ENCODE assay signal across 10 cellular contexts in the genomic region with DNA sequence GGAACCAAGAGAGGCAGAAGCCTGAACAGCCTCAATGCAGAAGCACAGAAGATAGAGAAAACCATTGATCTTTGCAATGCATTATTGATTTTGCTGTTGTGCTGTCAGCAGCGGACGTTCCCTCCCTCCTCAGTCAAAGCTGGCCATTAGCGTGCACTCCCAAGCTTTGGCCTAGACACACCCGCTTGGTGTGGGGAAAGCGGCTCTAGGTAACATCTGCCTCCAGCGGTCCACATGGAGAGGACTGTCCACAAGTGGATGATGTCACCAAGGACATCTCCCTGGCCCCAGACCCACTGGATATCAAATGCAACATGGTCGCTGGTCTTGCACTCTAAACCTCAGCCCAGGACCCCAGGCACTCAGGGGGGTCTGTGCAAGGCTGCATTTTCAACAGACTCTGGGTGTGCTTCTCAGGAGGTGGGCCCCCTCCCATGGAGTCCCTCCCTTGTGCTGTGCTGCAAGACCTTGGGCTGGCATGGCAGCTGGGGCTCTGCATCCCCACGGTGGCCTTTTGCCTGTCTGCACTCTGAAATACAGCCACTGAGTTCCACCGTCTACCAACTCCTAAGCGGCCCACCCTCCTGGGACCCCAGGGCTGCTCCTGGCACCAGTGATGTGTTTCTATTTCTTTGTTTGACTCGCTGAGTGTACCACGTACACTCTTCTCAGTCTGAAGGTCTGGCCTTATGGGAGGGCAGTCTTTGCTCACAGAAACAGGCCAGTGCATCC. TPM values are rescaled to one million over a fixed set of nuclear protein-coding genes. Genes with fewer than 3 reads are reported as not detected.
A peak's percentile ranks its signal among the peaks of the same experiment; 100 is the strongest.
DNase-seq lines count a peak whose midpoint lies in the region; ATAC-seq and TF ChIP-seq lines count a peak whose summit lies in the region.
"Had no signal": no experiment of that assay in that cellular context is flagged by ENCODE, and none has a peak within 500 bp of the region (broad histone marks: within the 10 kb centered on the region; RNA-seq: fewer than 3 reads in every experiment).

No MANE protein-coding gene starts in this region.

- H3K4me3 Mint-ChIP-seq in progenitor cell of endocrine pancreas (ENCODE audit: low read depth): peak overlapping the region; percentile 82

- H3K27me3 ChIP-seq in GM06990 (replicated peaks; ENCODE audit: control insufficient read depth, insufficient read depth, low read length) (no peaks in the 10 kb centered on the region), Loucy (ENCODE audit: insufficient read depth, low read length, poor library complexity, severe bottlenecking) (no peaks in the 10 kb centered on the region), body of pancreas (no peaks in the 10 kb centered on the region)
- H3K27me3 ChIP-seq in effector memory CD4-positive, alpha-beta T cell (replicated peaks; ENCODE audit: control insufficient read depth, insufficient read depth, low read length, poor library complexity, severe bottlenecking): no peaks in the 10 kb centered on the region
- H3K27me3 ChIP-seq: heart left ventricle had no signal

- H3K9me3 Mint-ChIP-seq in progenitor cell of endocrine pancreas (ENCODE audit: low read depth): no peaks in the 10 kb centered on the region

- H3K27me3 Mint-ChIP-seq in progenitor cell of endocrine pancreas: peaks cover under 1% of the 10 kb centered on the region

- 76 to 86% methylated on average over 11 to 12 of the region's 12 CpGs for WGBS in body of pancreas, 2 donors

- no peaks in the 10 kb centered on the region for H3F3A ChIP-seq in Loucy (ENCODE audit: low read depth)

- H3K9me2 ChIP-seq in Loucy (replicated peaks; ENCODE audit: low read depth, low read length): no peaks in the 10 kb centered on the region

- peak overlapping the region; percentile 85 for H3K4me2 ChIP-seq in Loucy (ENCODE audit: low read depth, low read length, poor library complexity, severe bottlenecking)

- no peaks in the 10 kb centered on the region for H3K36me3 Mint-ChIP-seq in progenitor cell of endocrine pancreas (ENCODE audit: insufficient read depth)

- H3K4me1 Mint-ChIP-seq in progenitor cell of endocrine pancreas (ENCODE audit: low read depth): peaks cover 35% of the 10 kb centered on the region

- no peak for TF ChIP-seq POLR2A in body of pancreas (IDR thresholded peaks at IDR 0.05)

- H3K9me3 ChIP-seq in Loucy (ENCODE audit: insufficient read depth, low read depth, low read length) (no peaks in the 10 kb centered on the region), body of pancreas (no peaks in the 10 kb centered on the region)
- no peaks in the 10 kb centered on the region for H3K9me3 ChIP-seq in effector memory CD4-positive, alpha-beta T cell (ENCODE audit: control insufficient read depth, low read length)
- H3K9me3 ChIP-seq: heart left ventricle had no signal

- H3K79me2 ChIP-seq in Loucy (ENCODE audit: insufficient read depth, low read length): peaks cover 85% of the 10 kb centered on the region

- peaks cover 70% of the 10 kb centered on the region for H3K4me1 ChIP-seq in Loucy (ENCODE audit: insufficient read depth, low read length, poor library complexity, severe bottlenecking)
- peaks cover 70% of the 10 kb centered on the region for H3K4me1 ChIP-seq in effector memory CD4-positive, alpha-beta T cell (ENCODE audit: control insufficient read depth, insufficient read depth, low read length, poor library complexity, severe bottlenecking)
- peaks cover 14% of the 10 kb centered on the region for H3K4me1 ChIP-seq in body of pancreas

- no peak overlapping the region for H2AFZ ChIP-seq in Loucy (ENCODE audit: low read length)

- H3K9ac ChIP-seq in Loucy (ENCODE audit: low read depth, low read length, poor library complexity, severe bottlenecking): peak overlapping the region; percentile 89

- no peak for ATAC-seq in body of pancreas

- H3K4me3 ChIP-seq in GM06990 (replicated peaks; ENCODE audit: low read depth, low read length) (peak overlapping the region; percentile 65), Loucy (ENCODE audit: low read length, poor library complexity, severe bottlenecking) (peak overlapping the region; percentile 93), body of pancreas (no peak overlapping the region)
- peak overlapping the region; percentile 58 for H3K4me3 ChIP-seq in effector memory CD4-positive, alpha-beta T cell (ENCODE audit: insufficient read depth, low read depth, low read length, poor library complexity, severe bottlenecking)

- DNase-seq in GM06990 (ENCODE audit: extremely low read depth, insufficient read length) (no peak), progenitor cell of endocrine pancreas (ENCODE audit: low spot score, unreplicated experiment) (no peak), body of pancreas (no peak), NCI-H526 (lab: John Stamatoyannopoulos, UW) (no peak), cortex of kidney (lab: John Stamatoyannopoulos, UW) (no peak)
- no peak for DNase-seq in effector memory CD4-positive, alpha-beta T cell
- DNase-seq in stimulated activated CD4-positive, alpha-beta T cell treated with anti-CD3 and anti-CD28 coated beads, Interleukin-15, amount 100 ng/mL, for 24 hours: no peak
- DNase-seq: SHP77 treated with DMSO at 0.1 percent for 48 hours had no signal

- TF ChIP-seq CTCF in GM06990 (IDR thresholded peaks at IDR 0.05; ENCODE audit: insufficient read depth, low read length, poor library complexity, severe bottlenecking) (no peak), Loucy (conservative IDR thresholded peaks at IDR 0.05; ENCODE audit: low read length) (no peak), progenitor cell of endocrine pancreas (IDR thresholded peaks at IDR 0.05; ENCODE audit: unreplicated experiment) (no peak), body of pancreas (IDR thresholded peaks at IDR 0.05) (no peak)

- intact Hi-C loops in body of pancreas (cut with DNase I): no loop called here

- peak overlapping the region; percentile 62 for H3K27ac ChIP-seq in effector memory CD4-positive, alpha-beta T cell (ENCODE audit: insufficient read depth, low read length, poor library complexity, severe bottlenecking)
- no peak overlapping the region for H3K27ac ChIP-seq in body of pancreas

- H3K36me3 ChIP-seq in GM06990 (ENCODE audit: control insufficient read depth, insufficient read depth, low read length): no peaks in the 10 kb centered on the region; the same call in 1 of the 2 replicates
- no peaks in the 10 kb centered on the region; the same call in 1 of the 2 replicates for H3K36me3 ChIP-seq in Loucy (ENCODE audit: insufficient read depth, low read length)
- H3K36me3 ChIP-seq in effector memory CD4-positive, alpha-beta T cell (ENCODE audit: control insufficient read depth, insufficient read depth, low read length): no peaks in the 10 kb centered on the region
- no peaks in the 10 kb centered on the region for H3K36me3 ChIP-seq in body of pancreas (replicated peaks in 1 of 2; ENCODE audit: insufficient read depth in 1 of 2, low read depth in 2 of 2)
- H3K36me3 ChIP-seq: heart left ventricle had no signal

- peak overlapping the region; percentile 82 for H3K27ac Mint-ChIP-seq in progenitor cell of endocrine pancreas

- peaks cover 61% of the 10 kb centered on the region for H4K20me1 ChIP-seq in Loucy (ENCODE audit: insufficient read depth, low read length, poor library complexity, severe bottlenecking)

RNA-seq across cellular contexts. Expression of a gene that starts 1.9 kb away (rescaled TPM):
- total RNA-seq in progenitor cell of endocrine pancreas (63.1 and 65.3 TPM in 2 replicates), body of pancreas (10 to 100 TPM; 15.6 to 18.1 TPM)

Comparison
In these comparisons a context has a peak if more than half of its experiments do, and no peak if none do; other contexts are left out.
1. H3K4me3 ChIP-seq: peak in GM06990 (single experiment), Loucy (single experiment) and effector memory CD4-positive, alpha-beta T cell (single experiment); none in body of pancreas (0 of 2).